ENCODE assay signal across 8 cellular contexts in genomic region chr14:102437997-102438922, GRCh38.
DNase-seq lines count a peak whose midpoint lies in the region; ATAC-seq and TF ChIP-seq lines count a peak whose summit lies in the region.

No MANE protein-coding gene starts in this region.

- no peaks in the 10 kb centered on the region for H3K9me3 Mint-ChIP-seq in memory B cell

- DNase-seq in C1 segment of cervical spinal cord (lab: John Stamatoyannopoulos, UW) (peak in 13 of 14 donors; percentile 40 to 87 (median 74)), HEK293T (ENCODE audit: extremely low spot score) (peak; percentile 93), NCI-H774 (lab: John Stamatoyannopoulos, UW) (peak; percentile 87), memory B cell (ENCODE audit: low spot score in 2 of 2) (peak; percentile 59 to 61)
- peak; percentile 84 for DNase-seq in activated CD8-positive, alpha-beta memory T cell treated with anti-CD3 and anti-CD28 coated beads for 24 hours
- DNase-seq in effector CD8-positive, alpha-beta T cell (lab: John Stamatoyannopoulos, UW) = peak; percentile 31
- DNase-seq in stimulated activated CD4-positive, alpha-beta T cell treated with anti-CD3 and anti-CD28 coated beads, TNF-alpha, amount 100 ng/mL, for 4 hours (ENCODE audit: low read depth in 3 of 3) = peak; percentile 30 to 43 (median 32)

- POLR2A ChIA-PET in HEK293T (lab: Yijun Ruan, JAX) = interaction anchor here (1.4 to 2.1 kb wide), 2 partner anchors 70 to 78 kb away, joined by 4 read pairs; no protein-coding TSS in a partner anchor

- peak overlapping the region; percentile 54 for H3K4me3 Mint-ChIP-seq in memory B cell

- H3K27ac Mint-ChIP-seq in memory B cell = no peak overlapping the region

- H3K27me3 Mint-ChIP-seq in memory B cell = no peaks in the 10 kb centered on the region

- CTCF ChIA-PET in HEK293T (lab: Yijun Ruan, JAX) = interaction anchor here (0.6 to 3.1 kb wide), 12 partner anchors 13 to 1466 kb away, joined by 3 to 26 read pairs (median 4); no protein-coding TSS in a partner anchor

- peaks cover 6% of the 10 kb centered on the region for H3K36me3 Mint-ChIP-seq in memory B cell

- peaks cover 2% of the 10 kb centered on the region for H3K4me1 Mint-ChIP-seq in memory B cell

- ATAC-seq in memory B cell (ENCODE audit: low read depth) (peak; percentile 96), GM21526 (IDR thresholded peaks at IDR 0.05; ENCODE audit: low FRiP score, unreplicated experiment) (no peak)

TF ChIP-seq in HEK293T, 16 proteins besides CTCF, POLR2A, EP300 and RAD21:
- TF ChIP-seq ZNF384 (IDR thresholded peaks at IDR 0.05) (no peak), ARNT (IDR thresholded peaks at IDR 0.05) (no peak), SUZ12 (IDR thresholded peaks at IDR 0.05) (no peak), HDGF (IDR thresholded peaks at IDR 0.05; ENCODE audit: borderline replicate concordance) (no peak), ELF4 (IDR thresholded peaks at IDR 0.05) (no peak), FOXK2 (IDR thresholded peaks at IDR 0.05) (no peak), CTBP1 (IDR thresholded peaks at IDR 0.05; ENCODE audit: borderline replicate concordance) (no peak), L3MBTL2 (conservative IDR thresholded peaks at IDR 0.05) (no peak), BHLHE40 (IDR thresholded peaks at IDR 0.05; ENCODE audit: borderline replicate concordance) (no peak), PKNOX1 (IDR thresholded peaks at IDR 0.05) (no peak), FOXA1 (IDR thresholded peaks at IDR 0.05) (no peak)

Comparison
In these comparisons a context has a peak if more than half of its experiments do, and no peak if none do; other contexts are left out.
1. DNase-seq: peak in every context shown above with its lines; median percentile 93 in HEK293T; 87 in NCI-H774; 84 in activated CD8-positive, alpha-beta memory T cell treated with anti-CD3 and anti-CD28 coated beads for 24 hours; 74 in C1 segment of cervical spinal cord; 60 in memory B cell; 32 in stimulated activated CD4-positive, alpha-beta T cell treated with anti-CD3 and anti-CD28 coated beads, TNF-alpha, amount 100 ng/mL, for 4 hours; 31 in effector CD8-positive, alpha-beta T cell.